2 cellular contexts compared by ENCODE assay signal in the genomic region with DNA sequence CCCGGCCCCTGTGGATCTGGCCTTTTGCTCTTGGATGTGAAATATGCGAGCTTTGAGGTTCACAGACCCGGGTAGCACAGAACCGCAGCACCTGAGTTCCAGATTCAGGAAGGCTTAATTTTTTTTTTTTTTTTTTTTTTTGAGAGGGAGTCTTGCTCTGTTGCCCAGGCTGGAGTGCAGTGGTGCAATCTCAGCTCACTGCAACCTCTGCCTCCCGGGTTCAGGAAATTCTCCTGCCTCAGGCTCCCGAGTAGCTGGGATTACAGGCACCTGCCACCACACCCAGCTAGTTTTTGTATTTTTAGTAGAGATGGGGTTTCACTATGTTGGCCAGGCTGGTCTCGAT.
TF ChIP-seq lines count a peak whose summit lies in the region.
"Not testable (repeated sequence)": the region's sequence is repeated elsewhere in the genome, so short reads cannot be mapped to it uniquely, and the experiment has no call there.

No MANE protein-coding gene starts in this region.

TF ChIP-seq in HEK293, 187 proteins besides CTCF, POLR2A, EP300 and RAD21:
- TF ChIP-seq ZNF121 (tag by site-specific recombination; IDR thresholded peaks at IDR 0.05) = peak; percentile 19; the same call in 1 of the 2 replicates

TF ChIP-seq in HepG2, 621 proteins besides CTCF, POLR2A, EP300 and RAD21:
- TF ChIP-seq, protein P1, sequence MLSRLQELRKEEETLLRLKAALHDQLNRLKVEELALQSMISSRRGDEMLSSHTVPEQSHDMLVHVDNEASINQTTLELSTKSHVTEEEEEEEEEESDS (CRISPR knock-in tag; IDR thresholded peaks at IDR 0.05; ENCODE audit: borderline replicate concordance) = 0 out of 2 replicates have a peak, but pooled peaks have one; percentile 5
- TF ChIP-seq, protein P2, sequence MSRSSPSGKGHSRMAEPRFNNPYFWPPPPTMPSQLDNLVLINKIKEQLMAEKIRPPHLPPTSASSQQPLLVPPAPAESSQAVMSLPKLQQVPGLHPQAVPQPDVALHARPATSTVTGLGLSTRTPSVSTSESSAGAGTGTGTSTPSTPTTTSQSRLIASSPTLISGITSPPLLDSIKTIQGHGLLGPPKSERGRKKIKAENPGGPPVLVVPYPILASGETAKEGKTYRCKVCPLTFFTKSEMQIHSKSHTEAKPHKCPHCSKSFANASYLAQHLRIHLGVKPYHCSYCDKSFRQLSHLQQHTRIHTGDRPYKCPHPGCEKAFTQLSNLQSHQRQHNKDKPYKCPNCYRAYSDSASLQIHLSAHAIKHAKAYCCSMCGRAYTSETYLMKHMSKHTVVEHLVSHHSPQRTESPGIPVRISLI (CRISPR knock-in tag; IDR thresholded peaks at IDR 0.05; ENCODE audit: borderline replicate concordance) = peak; percentile 57
- TF ChIP-seq, protein P3, sequence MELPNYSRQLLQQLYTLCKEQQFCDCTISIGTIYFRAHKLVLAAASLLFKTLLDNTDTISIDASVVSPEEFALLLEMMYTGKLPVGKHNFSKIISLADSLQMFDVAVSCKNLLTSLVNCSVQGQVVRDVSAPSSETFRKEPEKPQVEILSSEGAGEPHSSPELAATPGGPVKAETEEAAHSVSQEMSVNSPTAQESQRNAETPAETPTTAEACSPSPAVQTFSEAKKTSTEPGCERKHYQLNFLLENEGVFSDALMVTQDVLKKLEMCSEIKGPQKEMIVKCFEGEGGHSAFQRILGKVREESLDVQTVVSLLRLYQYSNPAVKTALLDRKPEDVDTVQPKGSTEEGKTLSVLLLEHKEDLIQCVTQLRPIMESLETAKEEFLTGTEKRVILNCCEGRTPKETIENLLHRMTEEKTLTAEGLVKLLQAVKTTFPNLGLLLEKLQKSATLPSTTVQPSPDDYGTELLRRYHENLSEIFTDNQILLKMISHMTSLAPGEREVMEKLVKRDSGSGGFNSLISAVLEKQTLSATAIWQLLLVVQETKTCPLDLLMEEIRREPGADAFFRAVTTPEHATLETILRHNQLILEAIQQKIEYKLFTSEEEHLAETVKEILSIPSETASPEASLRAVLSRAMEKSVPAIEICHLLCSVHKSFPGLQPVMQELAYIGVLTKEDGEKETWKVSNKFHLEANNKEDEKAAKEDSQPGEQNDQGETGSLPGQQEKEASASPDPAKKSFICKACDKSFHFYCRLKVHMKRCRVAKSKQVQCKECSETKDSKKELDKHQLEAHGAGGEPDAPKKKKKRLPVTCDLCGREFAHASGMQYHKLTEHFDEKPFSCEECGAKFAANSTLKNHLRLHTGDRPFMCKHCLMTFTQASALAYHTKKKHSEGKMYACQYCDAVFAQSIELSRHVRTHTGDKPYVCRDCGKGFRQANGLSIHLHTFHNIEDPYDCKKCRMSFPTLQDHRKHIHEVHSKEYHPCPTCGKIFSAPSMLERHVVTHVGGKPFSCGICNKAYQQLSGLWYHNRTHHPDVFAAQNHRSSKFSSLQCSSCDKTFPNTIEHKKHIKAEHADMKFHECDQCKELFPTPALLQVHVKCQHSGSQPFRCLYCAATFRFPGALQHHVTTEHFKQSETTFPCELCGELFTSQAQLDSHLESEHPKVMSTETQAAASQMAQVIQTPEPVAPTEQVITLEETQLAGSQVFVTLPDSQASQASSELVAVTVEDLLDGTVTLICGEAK (IDR thresholded peaks at IDR 0.05) = not testable (repeated sequence)
- TF ChIP-seq, protein P3 (CRISPR knock-in tag; IDR thresholded peaks at IDR 0.05) = 0 out of 2 replicates have a peak, but pooled peaks have one; percentile 0
- 0 out of 2 replicates have a peak, but pooled peaks have one; percentile 55 for TF ChIP-seq ZNF703 (CRISPR knock-in tag; IDR thresholded peaks at IDR 0.05; ENCODE audit: borderline replicate concordance)
- TF ChIP-seq, protein P4, sequence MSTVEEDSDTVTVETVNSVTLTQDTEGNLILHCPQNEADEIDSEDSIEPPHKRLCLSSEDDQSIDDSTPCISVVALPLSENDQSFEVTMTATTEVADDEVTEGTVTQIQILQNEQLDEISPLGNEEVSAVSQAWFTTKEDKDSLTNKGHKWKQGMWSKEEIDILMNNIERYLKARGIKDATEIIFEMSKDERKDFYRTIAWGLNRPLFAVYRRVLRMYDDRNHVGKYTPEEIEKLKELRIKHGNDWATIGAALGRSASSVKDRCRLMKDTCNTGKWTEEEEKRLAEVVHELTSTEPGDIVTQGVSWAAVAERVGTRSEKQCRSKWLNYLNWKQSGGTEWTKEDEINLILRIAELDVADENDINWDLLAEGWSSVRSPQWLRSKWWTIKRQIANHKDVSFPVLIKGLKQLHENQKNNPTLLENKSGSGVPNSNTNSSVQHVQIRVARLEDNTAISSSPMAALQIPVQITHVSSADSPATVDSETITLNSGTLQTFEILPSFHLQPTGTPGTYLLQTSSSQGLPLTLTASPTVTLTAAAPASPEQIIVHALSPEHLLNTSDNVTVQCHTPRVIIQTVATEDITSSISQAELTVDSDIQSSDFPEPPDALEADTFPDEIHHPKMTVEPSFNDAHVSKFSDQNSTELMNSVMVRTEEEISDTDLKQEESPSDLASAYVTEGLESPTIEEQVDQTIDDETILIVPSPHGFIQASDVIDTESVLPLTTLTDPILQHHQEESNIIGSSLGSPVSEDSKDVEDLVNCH (CRISPR knock-in tag; IDR thresholded peaks at IDR 0.05) = 0 out of 2 replicates have a peak, but pooled peaks have one; percentile 23
- TF ChIP-seq, protein P5, sequence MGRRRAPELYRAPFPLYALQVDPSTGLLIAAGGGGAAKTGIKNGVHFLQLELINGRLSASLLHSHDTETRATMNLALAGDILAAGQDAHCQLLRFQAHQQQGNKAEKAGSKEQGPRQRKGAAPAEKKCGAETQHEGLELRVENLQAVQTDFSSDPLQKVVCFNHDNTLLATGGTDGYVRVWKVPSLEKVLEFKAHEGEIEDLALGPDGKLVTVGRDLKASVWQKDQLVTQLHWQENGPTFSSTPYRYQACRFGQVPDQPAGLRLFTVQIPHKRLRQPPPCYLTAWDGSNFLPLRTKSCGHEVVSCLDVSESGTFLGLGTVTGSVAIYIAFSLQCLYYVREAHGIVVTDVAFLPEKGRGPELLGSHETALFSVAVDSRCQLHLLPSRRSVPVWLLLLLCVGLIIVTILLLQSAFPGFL (CRISPR knock-in tag; IDR thresholded peaks at IDR 0.05) = 0 out of 2 replicates have a peak, but pooled peaks have one; percentile 32
- TF ChIP-seq, protein P6, sequence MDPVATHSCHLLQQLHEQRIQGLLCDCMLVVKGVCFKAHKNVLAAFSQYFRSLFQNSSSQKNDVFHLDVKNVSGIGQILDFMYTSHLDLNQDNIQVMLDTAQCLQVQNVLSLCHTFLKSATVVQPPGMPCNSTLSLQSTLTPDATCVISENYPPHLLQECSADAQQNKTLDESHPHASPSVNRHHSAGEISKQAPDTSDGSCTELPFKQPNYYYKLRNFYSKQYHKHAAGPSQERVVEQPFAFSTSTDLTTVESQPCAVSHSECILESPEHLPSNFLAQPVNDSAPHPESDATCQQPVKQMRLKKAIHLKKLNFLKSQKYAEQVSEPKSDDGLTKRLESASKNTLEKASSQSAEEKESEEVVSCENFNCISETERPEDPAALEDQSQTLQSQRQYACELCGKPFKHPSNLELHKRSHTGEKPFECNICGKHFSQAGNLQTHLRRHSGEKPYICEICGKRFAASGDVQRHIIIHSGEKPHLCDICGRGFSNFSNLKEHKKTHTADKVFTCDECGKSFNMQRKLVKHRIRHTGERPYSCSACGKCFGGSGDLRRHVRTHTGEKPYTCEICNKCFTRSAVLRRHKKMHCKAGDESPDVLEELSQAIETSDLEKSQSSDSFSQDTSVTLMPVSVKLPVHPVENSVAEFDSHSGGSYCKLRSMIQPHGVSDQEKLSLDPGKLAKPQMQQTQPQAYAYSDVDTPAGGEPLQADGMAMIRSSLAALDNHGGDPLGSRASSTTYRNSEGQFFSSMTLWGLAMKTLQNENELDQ (CRISPR knock-in tag; IDR thresholded peaks at IDR 0.05; ENCODE audit: borderline replicate concordance) = 0 out of 2 replicates have a peak, but pooled peaks have one; percentile 5
- peak; percentile 99 for TF ChIP-seq ZNF121 (CRISPR knock-in tag; IDR thresholded peaks at IDR 0.05)
- 0 out of 2 replicates have a peak, but pooled peaks have one; percentile 9 for TF ChIP-seq ZNF83 (CRISPR knock-in tag; IDR thresholded peaks at IDR 0.05; ENCODE audit: borderline replicate concordance)
- 0 out of 2 replicates have a peak, but pooled peaks have one; percentile 1 for TF ChIP-seq SRY (CRISPR knock-in tag; IDR thresholded peaks at IDR 0.05)
- TF ChIP-seq NAIF1 (CRISPR knock-in tag; IDR thresholded peaks at IDR 0.05; ENCODE audit: borderline replicate concordance) = peak; percentile 76; the same call in 1 of the 2 replicates
